17 cellular contexts compared by ENCODE assay signal in genomic region chr2:32572737-32573136, GRCh38. TPM values are rescaled to one million over a fixed set of nuclear protein-coding genes. Genes with fewer than 3 reads are reported as not detected.
DNase-seq lines count a peak whose midpoint lies in the region; ATAC-seq lines count a peak whose summit lies in the region.
"Had no signal": no experiment of that assay in that cellular context is flagged by ENCODE, and none has a peak within 500 bp of the region (broad histone marks: within the 10 kb centered on the region; RNA-seq: fewer than 3 reads in every experiment).

No MANE protein-coding gene starts in this region.

- no peaks in the 10 kb centered on the region for H3K9me3 ChIP-seq in HAP-1
- H3K9me3 ChIP-seq: upper lobe of left lung had no signal

- H3K4me1 Mint-ChIP-seq in activated T-cell treated with anti-CD3 and anti-CD28 coated beads, Interleukin-2, amount 50 U/mL, for 72 hours (ENCODE audit: low read depth), result peaks cover 32% of the 10 kb centered on the region
- peaks cover 34% of the 10 kb centered on the region for H3K4me1 Mint-ChIP-seq in activated T-helper 2 cell treated with anti-CD3 and anti-CD28 coated beads, Interferon-gamma antibody, Interleukin-2, Interleukin-4, amounts not matched to agents 10 μg/mL and 5 μg/mL and 100 μg/mL, durations not matched to agents 14 hours and 24 hours and 36 hours (ENCODE audit: low read depth)
- H3K4me1 Mint-ChIP-seq in stimulated activated naive B cell treated with anti-CD40 and anti-IgM and Interleukin-4, amounts not matched to agents 10 μg/mL and 1 μg/mL and 100 μg/mL, for 72 hours, result peaks cover 14 to 18% of the 10 kb centered on the region in 2 donors
- H3K4me1 Mint-ChIP-seq: WTC11 had no signal

- no peak overlapping the region for H3K4me3 ChIP-seq in Jurkat, Clone E6-1 (ENCODE audit: low read length)
- H3K4me3 ChIP-seq in HAP-1, result no peak overlapping the region
- H3K4me3 ChIP-seq: upper lobe of left lung had no signal

- H3K36me3 Mint-ChIP-seq in activated T-cell treated with anti-CD3 and anti-CD28 coated beads, Interleukin-2, amount 50 U/mL, for 72 hours (ENCODE audit: insufficient read depth in 2 of 2), result peaks cover 3 to 21% of the 10 kb centered on the region in 2 donors
- peaks cover 70% of the 10 kb centered on the region for H3K36me3 Mint-ChIP-seq in activated T-helper 2 cell treated with anti-CD3 and anti-CD28 coated beads, Interferon-gamma antibody, Interleukin-2, Interleukin-4, amounts not matched to agents 10 μg/mL and 5 μg/mL and 100 μg/mL, durations not matched to agents 14 hours and 24 hours and 36 hours (ENCODE audit: low read depth)
- H3K36me3 Mint-ChIP-seq in stimulated activated naive B cell treated with anti-CD40 and anti-IgM and Interleukin-4, amounts not matched to agents 10 μg/mL and 1 μg/mL and 100 μg/mL, for 72 hours, result peaks cover 31 to 54% of the 10 kb centered on the region in 2 donors

- in situ Hi-C loops in HAP-1 (cut with MboI; ENCODE audit: low sequenced_read_pairs), result no loop called here

- H3K4me1 ChIP-seq in HAP-1, result no peaks in the 10 kb centered on the region
- H3K4me1 ChIP-seq: upper lobe of left lung had no signal

- peak; percentile 47 to 50 for ATAC-seq in activated T-cell treated with anti-CD3 and anti-CD28 coated beads, Interleukin-2, amount 50 U/mL, for 72 hours (replicated peaks in 1 of 2)
- ATAC-seq in stimulated activated naive B cell treated with anti-CD40 and anti-IgM and Interleukin-4, amounts not matched to agents 10 μg/mL and 1 μg/mL and 100 μg/mL, for 72 hours (replicated peaks), result no peak
- ATAC-seq: stimulated activated memory B cell treated with anti-CD40 and anti-IgM and Interleukin-4, amounts not matched to agents 10 μg/mL and 1 μg/mL and 100 μg/mL, for 72 hours; WTC11 had no signal

- peaks cover 2% of the 10 kb centered on the region for H3K36me3 ChIP-seq in HAP-1 (replicated peaks)

- peak overlapping the region; percentile 4 to 52 for H3K4me3 Mint-ChIP-seq in activated T-cell treated with anti-CD3 and anti-CD28 coated beads, Interleukin-2, amount 50 U/mL, for 72 hours
- H3K4me3 Mint-ChIP-seq in activated T-helper 2 cell treated with anti-CD3 and anti-CD28 coated beads, Interferon-gamma antibody, Interleukin-2, Interleukin-4, amounts not matched to agents 10 μg/mL and 5 μg/mL and 100 μg/mL, durations not matched to agents 14 hours and 24 hours and 36 hours (ENCODE audit: low read depth), result no peak overlapping the region
- H3K4me3 Mint-ChIP-seq in stimulated activated naive B cell treated with anti-CD40 and anti-IgM and Interleukin-4, amounts not matched to agents 10 μg/mL and 1 μg/mL and 100 μg/mL, for 72 hours, result no peak overlapping the region
- H3K4me3 Mint-ChIP-seq: endodermal cell; stimulated activated memory B cell treated with anti-CD40 and anti-IgM and Interleukin-4, amounts not matched to agents 10 μg/mL and 1 μg/mL and 100 μg/mL, for 72 hours; WTC11 had no signal

- H3K27me3 ChIP-seq in HAP-1 (ENCODE audit: low read depth), result no peaks in the 10 kb centered on the region
- H3K27me3 ChIP-seq: upper lobe of left lung had no signal

- peak overlapping the region; percentile 86 for H3K27ac Mint-ChIP-seq in activated T-cell treated with anti-CD3 and anti-CD28 coated beads, Interleukin-2, amount 50 U/mL, for 72 hours
- peak overlapping the region; percentile 52 for H3K27ac Mint-ChIP-seq in activated T-helper 2 cell treated with anti-CD3 and anti-CD28 coated beads, Interferon-gamma antibody, Interleukin-2, Interleukin-4, amounts not matched to agents 10 μg/mL and 5 μg/mL and 100 μg/mL, durations not matched to agents 14 hours and 24 hours and 36 hours
- peak overlapping the region; percentile 9 for H3K27ac Mint-ChIP-seq in stimulated activated naive B cell treated with anti-CD40 and anti-IgM and Interleukin-4, amounts not matched to agents 10 μg/mL and 1 μg/mL and 100 μg/mL, for 72 hours
- H3K27ac Mint-ChIP-seq: endodermal cell; stimulated activated memory B cell treated with anti-CD40 and anti-IgM and Interleukin-4, amounts not matched to agents 10 μg/mL and 1 μg/mL and 100 μg/mL, for 72 hours; WTC11 had no signal

- H3K27me3 Mint-ChIP-seq in activated T-cell treated with anti-CD3 and anti-CD28 coated beads, Interleukin-2, amount 50 U/mL, for 72 hours (ENCODE audit: low read depth), result no peaks in the 10 kb centered on the region
- no peaks in the 10 kb centered on the region for H3K27me3 Mint-ChIP-seq in activated T-helper 2 cell treated with anti-CD3 and anti-CD28 coated beads, Interferon-gamma antibody, Interleukin-2, Interleukin-4, amounts not matched to agents 10 μg/mL and 5 μg/mL and 100 μg/mL, durations not matched to agents 14 hours and 24 hours and 36 hours (ENCODE audit: low read depth)
- H3K27me3 Mint-ChIP-seq in stimulated activated naive B cell treated with anti-CD40 and anti-IgM and Interleukin-4, amounts not matched to agents 10 μg/mL and 1 μg/mL and 100 μg/mL, for 72 hours, result no peaks in the 10 kb centered on the region
- H3K27me3 Mint-ChIP-seq: stimulated activated memory B cell treated with anti-CD40 and anti-IgM and Interleukin-4, amounts not matched to agents 10 μg/mL and 1 μg/mL and 100 μg/mL, for 72 hours had no signal

- no peaks in the 10 kb centered on the region for H3K9me3 Mint-ChIP-seq in activated T-cell treated with anti-CD3 and anti-CD28 coated beads, Interleukin-2, amount 50 U/mL, for 72 hours
- H3K9me3 Mint-ChIP-seq in activated T-helper 2 cell treated with anti-CD3 and anti-CD28 coated beads, Interferon-gamma antibody, Interleukin-2, Interleukin-4, amounts not matched to agents 10 μg/mL and 5 μg/mL and 100 μg/mL, durations not matched to agents 14 hours and 24 hours and 36 hours, result peaks cover 3% of the 10 kb centered on the region
- peaks cover 0 to 2% of the 10 kb centered on the region in 2 donors for H3K9me3 Mint-ChIP-seq in stimulated activated naive B cell treated with anti-CD40 and anti-IgM and Interleukin-4, amounts not matched to agents 10 μg/mL and 1 μg/mL and 100 μg/mL, for 72 hours
- H3K9me3 Mint-ChIP-seq: endodermal cell; stimulated activated memory B cell treated with anti-CD40 and anti-IgM and Interleukin-4, amounts not matched to agents 10 μg/mL and 1 μg/mL and 100 μg/mL, for 72 hours; WTC11 had no signal

- no peak for DNase-seq in activated T-cell treated with anti-CD3 and anti-CD28 coated beads, Interleukin-2, amount 50 U/mL, for 72 hours
- no peak for DNase-seq in activated T-cell treated with anti-CD3 and anti-CD28 coated beads, Interleukin-2, amount 50 U/mL, for 1 hour
- peak; percentile 80 for DNase-seq in Jurkat, Clone E6-1 (ENCODE audit: low read depth, low spot score)
- DNase-seq in activated T-helper 2 cell treated with anti-CD3 and anti-CD28 coated beads, Interferon-gamma antibody, Interleukin-2, Interleukin-4, amounts not matched to agents 10 μg/mL and 5 μg/mL and 100 μg/mL, durations not matched to agents 14 hours and 24 hours and 36 hours (ENCODE audit: low spot score), result no peak
- no peak for DNase-seq in stimulated activated naive B cell treated with anti-CD40 and anti-IgM and Interleukin-4, amounts not matched to agents 10 μg/mL and 1 μg/mL and 100 μg/mL, for 72 hours
- no peak for DNase-seq in stimulated activated CD4-positive, alpha-beta T cell treated with anti-CD3 and anti-CD28 coated beads, Interleukin-4, amount 100 ng/mL, for 4 hours
- no peak for DNase-seq in HAP-1 (ENCODE audit: low spot score in 2 of 2)
- no peak for DNase-seq in LoVo (ENCODE audit: low spot score)
- DNase-seq: amygdala; endodermal cell; MM.1S; NCI-H1930; NCI-H510A; stimulated activated CD4-positive, alpha-beta T cell treated with anti-CD3 and anti-CD28 coated beads, Interleukin-12 subunit alpha, Interleukin-12 subunit beta, amount 100 ng/mL, for 4 hours; upper lobe of left lung had no signal

- intact Hi-C loops in activated T-helper 2 cell treated with anti-CD3 and anti-CD28 coated beads, Interferon-gamma antibody, Interleukin-2, Interleukin-4, amounts not matched to agents 10 μg/mL and 5 μg/mL and 100 μg/mL, durations not matched to agents 14 hours and 24 hours and 36 hours (cut with micrococcal nuclease), result no loop called here

RNA-seq across cellular contexts. Expression of gene TTC27, which starts 55.1 kb away (rescaled TPM):
- 10 to 100 TPM; 24.2 to 27.8 TPM for total RNA-seq in activated T-cell treated with anti-CD3 and anti-CD28 coated beads, Interleukin-2, amount 50 U/mL, for 72 hours
- 18.6 TPM for polyA plus RNA-seq in Jurkat, Clone E6-1 (2012; ENCODE audit: insufficient read depth, insufficient read length)
- 38.8 and 44.9 TPM in 2 replicates for total RNA-seq in activated T-helper 2 cell treated with anti-CD3 and anti-CD28 coated beads, Interferon-gamma antibody, Interleukin-2, Interleukin-4, amounts not matched to agents 10 μg/mL and 5 μg/mL and 100 μg/mL, durations not matched to agents 14 hours and 24 hours and 36 hours

Comparison
In these comparisons a context has a peak if more than half of its experiments do, and no peak if none do; other contexts are left out.
1. ATAC-seq: peak in activated T-cell treated with anti-CD3 and anti-CD28 coated beads, Interleukin-2, amount 50 U/mL, for 72 hours (2 of 2); none in stimulated activated naive B cell treated with anti-CD40 and anti-IgM and Interleukin-4, amounts not matched to agents 10 μg/mL and 1 μg/mL and 100 μg/mL, for 72 hours (0 of 2).
2. H3K27ac Mint-ChIP-seq: peak in every context shown above with its lines; median percentile 86 in activated T-cell treated with anti-CD3 and anti-CD28 coated beads, Interleukin-2, amount 50 U/mL, for 72 hours; 52 in activated T-helper 2 cell treated with anti-CD3 and anti-CD28 coated beads, Interferon-gamma antibody, Interleukin-2, Interleukin-4, amounts not matched to agents 10 μg/mL and 5 μg/mL and 100 μg/mL, durations not matched to agents 14 hours and 24 hours and 36 hours; 9 in stimulated activated naive B cell treated with anti-CD40 and anti-IgM and Interleukin-4, amounts not matched to agents 10 μg/mL and 1 μg/mL and 100 μg/mL, for 72 hours.
3. H3K4me3 Mint-ChIP-seq: peak in activated T-cell treated with anti-CD3 and anti-CD28 coated beads, Interleukin-2, amount 50 U/mL, for 72 hours (2 of 2); none in activated T-helper 2 cell treated with anti-CD3 and anti-CD28 coated beads, Interferon-gamma antibody, Interleukin-2, Interleukin-4, amounts not matched to agents 10 μg/mL and 5 μg/mL and 100 μg/mL, durations not matched to agents 14 hours and 24 hours and 36 hours (single experiment) and stimulated activated naive B cell treated with anti-CD40 and anti-IgM and Interleukin-4, amounts not matched to agents 10 μg/mL and 1 μg/mL and 100 μg/mL, for 72 hours (0 of 2).